In the genomic region with DNA sequence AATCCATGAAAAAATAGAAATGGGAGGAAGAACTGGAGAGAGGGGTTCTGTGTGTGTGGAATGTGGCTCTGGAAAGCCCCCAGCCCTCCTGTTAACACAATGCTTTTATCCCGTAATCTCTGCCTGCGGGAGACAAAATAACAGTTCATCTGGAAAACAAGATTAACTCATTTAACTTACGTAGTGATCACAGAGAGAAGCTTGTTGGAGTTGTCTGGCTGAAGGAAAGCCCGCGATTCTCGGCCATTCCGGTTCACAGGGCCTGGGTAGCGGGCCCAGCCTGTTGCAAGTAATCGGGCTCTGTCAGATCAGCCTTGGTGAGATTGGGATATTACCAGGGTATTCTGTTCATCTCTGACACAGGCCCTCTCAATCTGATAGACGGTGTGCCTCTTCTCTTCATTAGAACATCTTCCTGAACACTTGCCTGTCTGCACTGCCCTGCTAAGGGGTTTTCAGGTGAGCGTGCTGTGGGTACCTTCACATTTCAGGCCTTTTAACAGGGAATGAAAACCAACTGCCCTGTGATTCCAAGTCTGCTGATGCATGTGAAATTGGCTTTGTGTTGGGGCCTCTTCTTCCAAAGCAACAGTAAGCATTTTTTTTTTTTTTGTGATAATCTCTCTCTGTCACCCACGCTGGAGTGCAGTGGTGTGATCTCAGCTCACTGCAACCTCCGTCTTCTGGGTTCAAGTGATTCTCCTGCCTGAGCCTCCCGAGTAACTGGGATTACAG, we compare ENCODE assay signal across 16 cellular contexts.
A peak's percentile ranks its signal among the peaks of the same experiment; 100 is the strongest.
DNase-seq lines count a peak whose midpoint lies in the region.
"Had no signal": no experiment of that assay in that cellular context is flagged by ENCODE, and none has a peak within 500 bp of the region (broad histone marks: within the 10 kb centered on the region; RNA-seq: fewer than 3 reads in every experiment).

No MANE protein-coding gene starts in this region.

- DNase-seq in ELF-1 (ENCODE audit: low read depth, low spot score) = peak; percentile 61
- peak; percentile 56 for DNase-seq in SK-N-DZ (ENCODE audit: low spot score)
- peak; percentile 26 for DNase-seq in left kidney (ENCODE audit: low read depth, low spot score)
- DNase-seq in retina = peak; percentile 85
- no peak for DNase-seq in activated T-cell treated with anti-CD3 and anti-CD28 coated beads, Interleukin-2, amount 50 U/mL, for 48 hours
- DNase-seq in effector CD4-positive, alpha-beta T cell = no peak
- DNase-seq in SIG-M5 (lab: John Stamatoyannopoulos, UW) = no peak
- DNase-seq: Caco-2, DMS153, EL, HFFc6, NCI-H1048, NCI-H1436 treated with DMSO at 0.1 percent for 48 hours, NCI-H2029 treated with DMSO at 0.1 percent for 48 hours, NCI-H748 treated with DMSO at 0.1 percent for 48 hours, PC-9 had no signal

Comparison
In these comparisons a context has a peak if more than half of its experiments do, and no peak if none do; other contexts are left out.
1. DNase-seq: peak in ELF-1 (single experiment), SK-N-DZ (single experiment), left kidney (single experiment) and retina (single experiment); none in activated T-cell treated with anti-CD3 and anti-CD28 coated beads, Interleukin-2, amount 50 U/mL, for 48 hours (0 of 2), effector CD4-positive, alpha-beta T cell (single experiment) and SIG-M5 (single experiment).